11 cellular contexts compared by ENCODE assay signal in the genomic region with DNA sequence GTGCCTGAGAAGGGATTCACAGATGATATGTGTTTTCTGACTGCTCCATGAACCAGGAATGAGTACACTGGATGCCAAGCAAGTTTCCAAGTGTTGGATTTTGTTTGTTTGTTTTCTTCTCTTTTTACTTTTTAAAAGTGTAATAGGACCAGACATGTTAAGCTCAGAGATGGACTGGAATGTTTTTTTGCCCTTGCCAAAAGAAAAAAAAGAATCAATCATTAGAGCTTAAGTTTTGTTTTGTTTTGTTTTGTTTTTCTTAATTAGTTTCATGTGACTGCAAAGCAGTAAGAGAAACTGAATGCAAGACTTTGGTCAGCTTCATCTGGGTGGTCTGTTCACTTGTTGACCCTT. TPM values are rescaled to one million over a fixed set of nuclear protein-coding genes. Genes with fewer than 3 reads are reported as not detected.
DNase-seq lines count a peak whose midpoint lies in the region; ATAC-seq and TF ChIP-seq lines count a peak whose summit lies in the region.
"Had no signal": no experiment of that assay in that cellular context is flagged by ENCODE, and none has a peak within 500 bp of the region (broad histone marks: within the 10 kb centered on the region; RNA-seq: fewer than 3 reads in every experiment).

No MANE protein-coding gene starts in this region.

- H3K27me3 Mint-ChIP-seq in activated T-helper 17 cell treated with anti-CD3 and anti-CD28 coated beads, Interleukin-2, amount 50 U/mL, for 72 hours: no peaks in the 10 kb centered on the region
- H3K27me3 Mint-ChIP-seq in memory B cell: no peaks in the 10 kb centered on the region

- H4K20me1 ChIP-seq in BLaER1 treated with 17β-estradiol and CSF1 and Interleukin-3, amounts not matched to agents 10 nM and 100 nM: no peaks in the 10 kb centered on the region

- H3K36me3 Mint-ChIP-seq in activated T-helper 17 cell treated with anti-CD3 and anti-CD28 coated beads, Interleukin-2, amount 50 U/mL, for 72 hours (ENCODE audit: low read depth): no peaks in the 10 kb centered on the region
- no peaks in the 10 kb centered on the region for H3K36me3 Mint-ChIP-seq in memory B cell

- H3K9ac ChIP-seq in BLaER1 treated with 17β-estradiol and CSF1 and Interleukin-3, amounts not matched to agents 10 nM and 100 nM: peak overlapping the region in 10 of 11 experiments; percentile 64 to 87 (median 82); a peak in 20 of 22 replicates

- H3K9me3 ChIP-seq in BLaER1 treated with 17β-estradiol and CSF1 and Interleukin-3, amounts not matched to agents 10 nM and 100 nM (replicated peaks in 1 of 11): no peaks in the 10 kb centered on the region; a peak in 1 of 22 replicates
- no peaks in the 10 kb centered on the region for H3K9me3 ChIP-seq in lower lobe of right lung
- H3K9me3 ChIP-seq: MG63 had no signal

- H3K27ac ChIP-seq in BLaER1 treated with 17β-estradiol and CSF1 and Interleukin-3, amounts not matched to agents 10 nM and 100 nM: peak overlapping the region in 10 of 11 experiments; percentile 70 to 98 (median 94); a peak in 21 of 22 replicates
- H3K27ac ChIP-seq in lower lobe of right lung: no peak overlapping the region

- H3K36me3 ChIP-seq in BLaER1 treated with 17β-estradiol and CSF1 and Interleukin-3, amounts not matched to agents 10 nM and 100 nM: no peaks in the 10 kb centered on the region
- H3K36me3 ChIP-seq in lower lobe of right lung: no peaks in the 10 kb centered on the region
- H3K36me3 ChIP-seq: MG63 had no signal

- ATAC-seq in activated T-helper 17 cell treated with anti-CD3 and anti-CD28 coated beads, Interleukin-2, amount 50 U/mL, for 72 hours (replicated peaks): no peak
- ATAC-seq in memory B cell (ENCODE audit: low read depth) (no peak), lower lobe of right lung (no peak), GM19452 (IDR thresholded peaks at IDR 0.05; ENCODE audit: unreplicated experiment) (no peak)

- no peaks in the 10 kb centered on the region for H3K27me3 ChIP-seq in BLaER1 treated with 17β-estradiol and CSF1 and Interleukin-3, amounts not matched to agents 10 nM and 100 nM
- H3K27me3 ChIP-seq in lower lobe of right lung (ENCODE audit: low read depth): no peaks in the 10 kb centered on the region
- H3K27me3 ChIP-seq: MG63 had no signal

- peak overlapping the region in 8 of 10 experiments; percentile 14 to 58 (median 35); a peak in 9 of 20 replicates for H3K4me3 ChIP-seq in BLaER1 treated with 17β-estradiol and CSF1 and Interleukin-3, amounts not matched to agents 10 nM and 100 nM
- H3K4me3 ChIP-seq in GM12865 (ENCODE audit: low read depth, low read length) (peak overlapping the region; percentile 66), lower lobe of right lung (no peak overlapping the region)
- H3K4me3 ChIP-seq: MG63 had no signal

- peak overlapping the region; percentile 97 for H3K27ac Mint-ChIP-seq in activated T-helper 17 cell treated with anti-CD3 and anti-CD28 coated beads, Interleukin-2, amount 50 U/mL, for 72 hours
- peak overlapping the region; percentile 95 for H3K27ac Mint-ChIP-seq in memory B cell

- intact Hi-C loops in lower lobe of right lung (cut with DNase I): no loop called here

- H3K4me1 ChIP-seq in BLaER1 treated with 17β-estradiol and CSF1 and Interleukin-3, amounts not matched to agents 10 nM and 100 nM: peaks cover 57 to 81% (median 71%) of the 10 kb centered on the region in 10 experiments
- peaks cover 7% of the 10 kb centered on the region for H3K4me1 ChIP-seq in lower lobe of right lung

- peaks cover 5% of the 10 kb centered on the region for H3K9me3 Mint-ChIP-seq in activated T-helper 17 cell treated with anti-CD3 and anti-CD28 coated beads, Interleukin-2, amount 50 U/mL, for 72 hours
- H3K9me3 Mint-ChIP-seq in memory B cell: no peaks in the 10 kb centered on the region

- no peak for TF ChIP-seq CTCF in GM12865 (IDR thresholded peaks at IDR 0.05; ENCODE audit: insufficient read depth, low read depth, low read length, missing control alignments)
- TF ChIP-seq CTCF in lower lobe of right lung (IDR thresholded peaks at IDR 0.05): no peak

- DNase-seq in GM12865 (ENCODE audit: low read depth) (no peak), memory B cell (ENCODE audit: low spot score in 2 of 2) (no peak), lower lobe of right lung (no peak), NCI-H1092 (lab: John Stamatoyannopoulos, UW) (no peak), DMS53 (lab: John Stamatoyannopoulos, UW) (no peak)
- DNase-seq: mesendoderm, MG63, NCI-H446 had no signal

- peak overlapping the region; percentile 91 for H3K4me3 Mint-ChIP-seq in activated T-helper 17 cell treated with anti-CD3 and anti-CD28 coated beads, Interleukin-2, amount 50 U/mL, for 72 hours
- peak overlapping the region; percentile 66 for H3K4me3 Mint-ChIP-seq in memory B cell

- H3K4me1 Mint-ChIP-seq in activated T-helper 17 cell treated with anti-CD3 and anti-CD28 coated beads, Interleukin-2, amount 50 U/mL, for 72 hours: peaks cover 36% of the 10 kb centered on the region
- H3K4me1 Mint-ChIP-seq in memory B cell: peaks cover 41% of the 10 kb centered on the region

- peak overlapping the region; percentile 64 to 89 (median 83) for H3K4me2 ChIP-seq in BLaER1 treated with 17β-estradiol and CSF1 and Interleukin-3, amounts not matched to agents 10 nM and 100 nM

RNA-seq across cellular contexts. Expression of gene SLC1A4, which starts 42.5 kb away (rescaled TPM):
- total RNA-seq in activated T-helper 17 cell treated with anti-CD3 and anti-CD28 coated beads, Interleukin-2, amount 50 U/mL, for 72 hours: 10 to 100 TPM in 1 of 2 donors, 1 to 10 TPM in 1; 8.0 to 44.3 TPM
- total RNA-seq in lower lobe of right lung: 9.7 TPM
